Comparison of ENCODE assay signal across 8 cellular contexts in the genomic region with DNA sequence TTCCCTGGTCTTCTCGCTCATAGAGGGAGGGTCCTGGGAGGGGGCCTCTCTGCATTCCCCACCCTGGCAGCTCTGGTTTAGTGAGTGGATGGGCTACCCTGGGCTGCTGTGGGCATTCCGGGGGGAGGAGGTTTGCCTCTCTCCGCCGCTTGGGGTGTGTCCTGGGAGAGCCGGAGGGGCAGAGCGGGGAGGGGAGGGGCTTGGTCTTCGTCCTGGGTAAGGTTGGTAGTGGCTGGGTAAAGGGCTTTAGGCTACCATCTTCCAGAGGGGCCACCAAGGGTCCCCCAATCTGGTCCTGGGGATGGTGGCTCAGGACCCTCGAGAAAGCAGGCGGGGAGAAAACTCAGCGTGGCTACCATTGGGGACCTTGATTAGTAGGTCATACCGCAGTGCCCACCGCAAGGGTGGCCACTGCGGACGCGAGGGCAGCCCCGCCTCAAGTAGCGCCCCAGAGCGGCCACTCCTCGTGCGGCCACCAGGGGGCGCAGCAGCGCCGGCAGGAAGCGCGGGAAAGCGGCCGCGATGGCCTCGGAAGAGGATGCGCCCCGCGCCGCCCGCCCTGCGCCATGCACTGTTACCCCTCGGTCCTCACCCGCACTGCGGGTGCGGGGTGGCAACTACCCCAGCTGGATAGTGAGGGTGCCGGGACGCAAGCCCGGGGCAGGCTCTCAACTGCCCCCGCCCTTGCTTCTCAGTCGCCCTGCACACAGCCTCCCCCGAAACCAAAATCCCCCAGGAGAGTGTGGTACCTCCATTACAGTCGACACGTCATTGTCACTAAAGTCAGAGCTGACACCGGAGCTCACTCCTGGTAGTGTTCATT. TPM values are rescaled to one million over a fixed set of nuclear protein-coding genes. Genes with fewer than 3 reads are reported as not detected.
DNase-seq lines count a peak whose midpoint lies in the region; ATAC-seq and TF ChIP-seq lines count a peak whose summit lies in the region.

No MANE protein-coding gene starts in this region.

- H3K27me3 ChIP-seq in ascending aorta = no peaks in the 10 kb centered on the region

- no peaks in the 10 kb centered on the region for H3K36me3 ChIP-seq in ascending aorta

- H3K27ac ChIP-seq in ascending aorta = no peak overlapping the region

- H3K27me3 Mint-ChIP-seq in T-helper 17 cell = peaks cover 13% of the 10 kb centered on the region

- H3K9me3 ChIP-seq in T-helper 17 cell (ENCODE audit: control insufficient read depth, low read length, poor library complexity, severe bottlenecking) (no peaks in the 10 kb centered on the region), ascending aorta (no peaks in the 10 kb centered on the region), iPS-18c (ENCODE audit: control insufficient read depth, insufficient read depth, low read length) (no peaks in the 10 kb centered on the region)

- peaks cover 12% of the 10 kb centered on the region for H3K4me1 Mint-ChIP-seq in T-helper 17 cell

- H3K4me3 Mint-ChIP-seq in T-helper 17 cell = peak overlapping the region; percentile 57

- peak overlapping the region in 1 of 2 donors; percentile 47 for H3K4me3 ChIP-seq in ascending aorta
- H3K4me3 ChIP-seq in iPS-18c (ENCODE audit: insufficient read depth, low read depth, low read length) = peak overlapping the region; percentile 29; the same call in 1 of the 2 replicates

- TF ChIP-seq CTCF in LNCAP (IDR thresholded peaks at IDR 0.05) = peak; percentile 98
- TF ChIP-seq CTCF in ascending aorta (IDR thresholded peaks at IDR 0.05) = peak; percentile 91 to 97 (median 93)

- ATAC-seq in T-helper 17 cell = peak; percentile 86
- ATAC-seq in HG02840 (IDR thresholded peaks at IDR 0.05; ENCODE audit: low FRiP score, unreplicated experiment) = no peak
- no peak for ATAC-seq in GM21390 (IDR thresholded peaks at IDR 0.05; ENCODE audit: unreplicated experiment)

- DNase-seq in GDM1 (lab: John Stamatoyannopoulos, UW) (peak; percentile 52), T-helper 17 cell (peak; percentile 52 to 66 (median 64)), ascending aorta (ENCODE audit: low spot score in 2 of 2) (peak in 1 of 2 donors; percentile 67)
- DNase-seq in stimulated activated CD4-positive, alpha-beta T cell treated with anti-CD3 and anti-CD28 coated beads, Interleukin-12 subunit alpha, Interleukin-12 subunit beta, amount 100 ng/mL, for 48 hours (ENCODE audit: low read depth in 2 of 3, low spot score in 1 of 3) = peak; percentile 41 to 60 (median 57)

- H3K27ac Mint-ChIP-seq in T-helper 17 cell = no peak overlapping the region

- intact Hi-C loops in ascending aorta (cut with DNase I) = loop anchor here (1.0 to 10.0 kb wide), 2 partner anchors 78 to 380 kb away; no protein-coding TSS in a partner anchor

- H3K36me3 Mint-ChIP-seq in T-helper 17 cell (ENCODE audit: low read depth) = no peaks in the 10 kb centered on the region

- H3K4me1 ChIP-seq in ascending aorta = peaks cover 0 to 4% of the 10 kb centered on the region in 2 donors

RNA-seq across cellular contexts. Expression of a gene that starts 44.1 kb away (rescaled TPM):
- total RNA-seq in T-helper 17 cell (1 to 10 TPM; 3.7 to 4.9 TPM), ascending aorta (0.11 TPM)
